8 cellular contexts compared by ENCODE assay signal in the genomic region with DNA sequence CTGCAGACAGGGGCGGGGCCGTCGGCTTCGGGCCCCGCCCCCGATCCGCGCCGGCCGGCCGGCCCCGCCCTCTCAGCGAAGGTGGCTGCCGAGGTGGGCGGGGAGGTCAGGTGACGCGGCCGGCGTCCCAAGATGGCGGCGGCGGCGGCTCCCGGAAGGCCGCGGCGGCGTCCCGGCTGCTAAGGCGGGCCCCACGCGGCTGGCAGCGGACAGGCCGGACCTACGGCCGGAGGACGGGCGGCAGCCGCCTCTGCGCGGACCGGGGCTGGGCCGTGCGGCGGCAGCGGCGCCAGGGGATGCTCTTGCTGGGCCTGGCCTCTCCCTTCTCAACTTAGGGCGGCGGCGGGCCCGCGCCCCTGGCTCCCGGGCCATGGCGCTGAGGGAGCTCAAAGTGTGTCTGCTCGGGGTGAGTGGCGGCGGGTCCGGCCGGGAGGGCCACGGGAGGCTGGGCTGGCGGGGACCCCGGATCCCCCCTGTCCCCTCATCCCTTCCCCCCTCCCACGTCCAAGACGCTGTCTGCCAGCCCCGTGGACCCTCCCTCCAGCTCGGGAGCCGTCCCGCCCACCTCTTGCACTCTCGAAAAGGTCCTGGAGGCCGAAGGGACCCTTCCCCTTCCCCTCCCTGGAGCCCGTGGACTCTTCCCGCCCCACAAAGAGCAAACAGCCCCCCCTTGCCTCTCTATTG. TPM values are rescaled to one million over a fixed set of nuclear protein-coding genes. Genes with fewer than 3 reads are reported as not detected.
DNase-seq lines count a peak whose midpoint lies in the region; ATAC-seq and TF ChIP-seq lines count a peak whose summit lies in the region.

A gene with protein sequence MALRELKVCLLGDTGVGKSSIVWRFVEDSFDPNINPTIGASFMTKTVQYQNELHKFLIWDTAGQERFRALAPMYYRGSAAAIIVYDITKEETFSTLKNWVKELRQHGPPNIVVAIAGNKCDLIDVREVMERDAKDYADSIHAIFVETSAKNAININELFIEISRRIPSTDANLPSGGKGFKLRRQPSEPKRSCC (plus strand): TSS at position 109 of the 684 bp plus-strand sequence. CDS start 262 bp downstream, at position 371.

- H3K4me1 ChIP-seq in tibial nerve: peaks cover 0 to 59% (median 14%) of the 10 kb centered on the region in 4 donors

- peak within 1 kb of the TSS; percentile 75 to 92 (median 84) for H3K4me3 ChIP-seq in tibial nerve

- WGBS in tibial nerve, 2 donors: 0 to 1% methylated on average over 19 to 45 of the region's 72 CpGs

- peaks cover 0 to 23% (median 7%) of the 10 kb centered on the region in 3 donors for H3K36me3 ChIP-seq in tibial nerve

- H3K27ac ChIP-seq in tibial nerve: peak within 1 kb of the TSS; percentile 60 to 95 (median 90)

- ATAC-seq in GM21786 (IDR thresholded peaks at IDR 0.05; ENCODE audit: unreplicated experiment): peak; percentile 58

- no peaks in the 10 kb centered on the region for H3K9me3 ChIP-seq in tibial nerve

- peak in 1 of 5 experiments; percentile 39 for TF ChIP-seq CTCF in tibial nerve (IDR thresholded peaks at IDR 0.05)

- peak; percentile 80 to 92 for TF ChIP-seq POLR2A in tibial nerve (IDR thresholded peaks at IDR 0.05)

- intact Hi-C loops in cardiac septum (cut with DNase I): loop anchor here (2.0 kb wide), 2 partner anchors 79 to 341 kb away; a partner anchor contains a TSS

- H3K27me3 ChIP-seq in tibial nerve: no peaks in the 10 kb centered on the region

- peak in 1 of 2 donors; percentile 28 for TF ChIP-seq EP300 in tibial nerve (IDR thresholded peaks at IDR 0.05)

- in situ Hi-C loops in G401 (cut with HindIII; ENCODE audit: low sequenced_read_pairs): no loop called here

- DNase-seq in G401 (ENCODE audit: low spot score): peak; percentile 64
- peak; percentile 42 to 56 for DNase-seq in Kasumi-1 (lab: John Stamatoyannopoulos, UW)
- DNase-seq in SW480 (ENCODE audit: low spot score): peak; percentile 83
- peak; percentile 59 for DNase-seq in activated naive CD8-positive, alpha-beta T cell treated with anti-CD3 and anti-CD28 coated beads, Interleukin-2, amount 50 U/mL, for 16 hours (ENCODE audit: low read depth, low spot score)
- peak; percentile 95 for DNase-seq in cardiac septum (ENCODE audit: low spot score)
- DNase-seq in pons (ENCODE audit: low spot score): peak; percentile 57
- DNase-seq in tibial nerve (ENCODE audit: low spot score in 2 of 2): peak; percentile 64

RNA-seq across cellular contexts. Expression of the gene that starts here (rescaled TPM):
- total RNA-seq in G401 (2014; rRNA removed; shearing (Covaris generic)): 7.4 and 9.9 TPM in 2 replicates
- total RNA-seq in cardiac septum (9.8 TPM), tibial nerve (10 to 100 TPM; 16.7 to 26.2 (median 20.8) TPM)

Comparison
In these comparisons a context has a peak if more than half of its experiments do, and no peak if none do; other contexts are left out.
1. Peak in every context shown above with its lines: DNase-seq, ATAC-seq, H3K4me3 ChIP-seq and H3K27ac ChIP-seq.